Comparison of ENCODE assay signal across 14 cellular contexts in the genomic region with DNA sequence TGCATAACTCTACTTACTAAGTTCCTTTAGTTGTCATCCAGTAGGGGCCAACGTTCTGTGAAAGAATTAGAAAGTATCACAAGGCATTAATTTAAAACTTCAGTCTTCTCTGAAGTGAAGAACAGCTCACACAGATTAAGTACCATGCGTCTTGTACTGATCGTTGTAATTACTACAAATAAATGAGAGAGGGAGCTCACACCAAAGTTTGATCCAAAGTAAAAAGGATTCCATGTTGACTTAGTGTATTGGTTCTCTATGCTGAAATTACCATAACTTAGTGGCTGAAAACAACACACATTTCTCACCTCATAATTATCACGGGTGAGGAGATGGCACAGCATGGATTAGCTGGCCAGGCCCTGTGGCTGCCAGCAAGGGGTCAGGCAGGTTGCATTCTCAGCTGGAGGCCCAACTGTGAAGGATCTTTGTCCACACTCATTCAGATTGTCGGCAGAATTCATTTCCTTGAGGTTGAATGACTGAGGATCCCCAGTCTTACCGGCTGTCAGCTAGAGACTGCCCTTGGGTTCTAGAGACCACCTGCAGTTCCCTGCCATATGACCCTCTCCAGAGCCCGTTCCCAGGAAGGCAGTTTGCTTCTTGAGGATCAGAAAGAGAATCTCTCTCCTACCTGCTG.
DNase-seq lines count a peak whose midpoint lies in the region; ATAC-seq and TF ChIP-seq lines count a peak whose summit lies in the region.
"Had no signal": no experiment of that assay in that cellular context is flagged by ENCODE, and none has a peak within 500 bp of the region (broad histone marks: within the 10 kb centered on the region; RNA-seq: fewer than 3 reads in every experiment).

No MANE protein-coding gene starts in this region.

- no peak overlapping the region for H3K4me2 ChIP-seq in neural cell (ENCODE audit: low read length)

- TF ChIP-seq CTCF in brain (conservative IDR thresholded peaks at IDR 0.05): peak; percentile 45 to 51
- TF ChIP-seq CTCF in neural cell (IDR thresholded peaks at IDR 0.05; ENCODE audit: poor library complexity, severe bottlenecking): peak; percentile 37

- no peaks in the 10 kb centered on the region for H3K9me3 Mint-ChIP-seq in brain
- no peaks in the 10 kb centered on the region for H3K9me3 Mint-ChIP-seq in activated CD4-positive, alpha-beta T cell treated with anti-CD3 and anti-CD28 coated beads, Interleukin-2, amount 10 ng/mL, durations not matched to agents 24 days and 14 days
- H3K9me3 Mint-ChIP-seq: activated naive CD4-positive, alpha-beta T cell treated with anti-CD3 and anti-CD28 coated beads, Interleukin-2, amount 50 U/mL, for 24 hours; immature natural killer cell had no signal

- TF ChIP-seq EP300 in neural cell (conservative IDR thresholded peaks at IDR 0.05; ENCODE audit: poor library complexity, severe bottlenecking): no peak

- H3F3A ChIP-seq in neural cell (ENCODE audit: insufficient read depth, low read length, poor library complexity, severe bottlenecking): peaks cover 9% of the 10 kb centered on the region

- H3K79me2 ChIP-seq in neural cell (replicated peaks; ENCODE audit: insufficient read depth, low read length): no peaks in the 10 kb centered on the region

- peak overlapping the region in 1 of 5 experiments; percentile 40 for H3K27ac Mint-ChIP-seq in brain
- H3K27ac Mint-ChIP-seq in activated CD4-positive, alpha-beta T cell treated with anti-CD3 and anti-CD28 coated beads, Interleukin-2, amount 10 ng/mL, durations not matched to agents 24 days and 14 days: no peak overlapping the region
- H3K27ac Mint-ChIP-seq: activated naive CD4-positive, alpha-beta T cell treated with anti-CD3 and anti-CD28 coated beads, Interleukin-2, amount 50 U/mL, for 24 hours; immature natural killer cell had no signal

- H3K36me3 ChIP-seq in neural cell (ENCODE audit: insufficient read depth, low read length): no peaks in the 10 kb centered on the region
- H3K36me3 ChIP-seq in H7 (replicated peaks; ENCODE audit: control insufficient read depth, insufficient read depth, low read length): no peaks in the 10 kb centered on the region
- H3K36me3 ChIP-seq: pancreas, transverse colon had no signal

- no peaks in the 10 kb centered on the region for H3K9me3 ChIP-seq in neural cell (ENCODE audit: low read length)
- H3K9me3 ChIP-seq: pancreas, transverse colon had no signal

- H3K27ac ChIP-seq in neural cell (ENCODE audit: low read length): no peak overlapping the region
- H3K27ac ChIP-seq: pancreas, transverse colon had no signal

- peaks cover 14% of the 10 kb centered on the region for H3K4me1 Mint-ChIP-seq in brain
- no peaks in the 10 kb centered on the region for H3K4me1 Mint-ChIP-seq in activated CD4-positive, alpha-beta T cell treated with anti-CD3 and anti-CD28 coated beads, Interleukin-2, amount 10 ng/mL, durations not matched to agents 24 days and 14 days
- H3K4me1 Mint-ChIP-seq: activated naive CD4-positive, alpha-beta T cell treated with anti-CD3 and anti-CD28 coated beads, Interleukin-2, amount 50 U/mL, for 24 hours; immature natural killer cell had no signal

- H3K27me3 ChIP-seq in neural cell (ENCODE audit: insufficient read depth, low read depth, low read length) (no peaks in the 10 kb centered on the region), H7 (ENCODE audit: control insufficient read depth, insufficient read depth, low read length) (no peaks in the 10 kb centered on the region)
- H3K27me3 ChIP-seq: pancreas, transverse colon had no signal

- no peaks in the 10 kb centered on the region for H3K36me3 Mint-ChIP-seq in brain
- H3K36me3 Mint-ChIP-seq in activated CD4-positive, alpha-beta T cell treated with anti-CD3 and anti-CD28 coated beads, Interleukin-2, amount 10 ng/mL, durations not matched to agents 24 days and 14 days (ENCODE audit: low read depth): no peaks in the 10 kb centered on the region
- H3K36me3 Mint-ChIP-seq: activated naive CD4-positive, alpha-beta T cell treated with anti-CD3 and anti-CD28 coated beads, Interleukin-2, amount 50 U/mL, for 24 hours; immature natural killer cell had no signal

- no peak for ATAC-seq in HG03159 (IDR thresholded peaks at IDR 0.05; ENCODE audit: unreplicated experiment)

- peaks cover 3% of the 10 kb centered on the region for H3K27me3 Mint-ChIP-seq in brain
- peaks cover 5% of the 10 kb centered on the region for H3K27me3 Mint-ChIP-seq in activated CD4-positive, alpha-beta T cell treated with anti-CD3 and anti-CD28 coated beads, Interleukin-2, amount 10 ng/mL, durations not matched to agents 24 days and 14 days

- no peak overlapping the region for H3K4me3 Mint-ChIP-seq in brain
- no peak overlapping the region for H3K4me3 Mint-ChIP-seq in activated CD4-positive, alpha-beta T cell treated with anti-CD3 and anti-CD28 coated beads, Interleukin-2, amount 10 ng/mL, durations not matched to agents 24 days and 14 days
- H3K4me3 Mint-ChIP-seq: activated naive CD4-positive, alpha-beta T cell treated with anti-CD3 and anti-CD28 coated beads, Interleukin-2, amount 50 U/mL, for 24 hours; immature natural killer cell had no signal

- H3K4me3 ChIP-seq in neural cell (ENCODE audit: low read length): no peak overlapping the region
- H3K4me3 ChIP-seq in H7 (ENCODE audit: insufficient read depth, low read depth, low read length): no peak overlapping the region
- H3K4me3 ChIP-seq: pancreas, transverse colon had no signal

- H3K9ac ChIP-seq in neural cell (ENCODE audit: low read length): no peak overlapping the region

- intact Hi-C loops in activated CD4-positive, alpha-beta T cell treated with anti-CD3 and anti-CD28 coated beads, Interleukin-2, amount 10 ng/mL, durations not matched to agents 24 days and 14 days (cut with micrococcal nuclease): no loop called here

- peak; percentile 49 for TF ChIP-seq RAD21 in neural cell (conservative IDR thresholded peaks at IDR 0.05)

- no peaks in the 10 kb centered on the region for H4K20me1 ChIP-seq in neural cell (ENCODE audit: insufficient read depth)

- no peaks in the 10 kb centered on the region for H3K9me2 ChIP-seq in neural cell (ENCODE audit: insufficient read depth, low read length)

- no peak overlapping the region for H2AFZ ChIP-seq in neural cell (ENCODE audit: low read depth, low read length)

- peak; percentile 15 for DNase-seq in NCI-H1105 treated with DMSO at 0.1 percent for 48 hours (lab: John Stamatoyannopoulos, UW)
- DNase-seq in NCI-H1105 (lab: John Stamatoyannopoulos, UW): no peak
- DNase-seq in NCI-H146 (lab: John Stamatoyannopoulos, UW): peak; percentile 61
- DNase-seq in activated CD4-positive, alpha-beta T cell treated with anti-CD3 and anti-CD28 coated beads, Interleukin-2, amount 10 ng/mL, durations not matched to agents 24 days and 14 days: no peak
- DNase-seq in H7: no peak
- DNase-seq: activated CD4-positive, alpha-beta T cell treated with anti-CD3 and anti-CD28 coated beads for 4 hours; immature natural killer cell; pancreas; RPMI8226; transverse colon had no signal

TF ChIP-seq in neural cell, 6 proteins besides CTCF, POLR2A, EP300 and RAD21:
- TF ChIP-seq TAF1 (IDR thresholded peaks at IDR 0.05; ENCODE audit: low read depth) (no peak), SMC3 (conservative IDR thresholded peaks at IDR 0.05; ENCODE audit: poor library complexity) (peak; percentile 46)

Comparison
In these comparisons a context has a peak if more than half of its experiments do, and no peak if none do; other contexts are left out.
1. DNase-seq: peak in NCI-H1105 treated with DMSO at 0.1 percent for 48 hours (single experiment) and NCI-H146 (single experiment); none in NCI-H1105 (single experiment), activated CD4-positive, alpha-beta T cell treated with anti-CD3 and anti-CD28 coated beads, Interleukin-2, amount 10 ng/mL, durations not matched to agents 24 days and 14 days (single experiment) and H7 (single experiment).